11 cellular contexts compared by ENCODE assay signal in the genomic region with DNA sequence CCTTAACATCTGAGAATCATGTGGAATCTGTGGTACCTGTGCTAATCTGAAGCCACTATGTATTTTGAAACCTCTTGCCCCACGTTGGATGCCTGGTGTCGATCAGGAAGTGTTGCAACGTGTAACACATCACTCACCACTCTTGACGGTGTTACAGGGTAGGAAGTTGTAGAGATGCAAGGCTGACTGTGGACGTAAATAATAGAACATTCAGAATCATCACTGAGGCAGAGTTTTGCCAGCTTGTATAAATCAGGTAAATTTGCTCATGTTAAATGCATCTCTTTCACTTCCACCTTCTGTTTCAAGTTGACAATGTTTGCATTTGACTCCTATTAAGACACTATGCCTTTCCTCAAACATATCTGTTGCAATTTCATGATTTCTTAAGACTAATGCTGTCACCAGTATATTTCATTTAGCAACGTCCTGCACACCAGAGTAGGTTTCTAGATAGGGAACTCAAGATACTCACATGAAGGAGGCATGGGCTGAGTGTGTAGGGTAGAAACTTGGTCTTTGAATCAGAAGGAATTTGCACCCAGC. TPM values are rescaled to one million over a fixed set of nuclear protein-coding genes. Genes with fewer than 3 reads are reported as not detected.
DNase-seq lines count a peak whose midpoint lies in the region; ATAC-seq and TF ChIP-seq lines count a peak whose summit lies in the region.
"Had no signal": no experiment of that assay in that cellular context is flagged by ENCODE, and none has a peak within 500 bp of the region (broad histone marks: within the 10 kb centered on the region; RNA-seq: fewer than 3 reads in every experiment).

No MANE protein-coding gene starts in this region.

- H3F3A ChIP-seq in PC-3 (ENCODE audit: low read length, unreplicated experiment): peaks cover 16% of the 10 kb centered on the region

- POLR2A ChIA-PET in PC-3 (lab: Charles Lee; ENCODE audit: unreplicated experiment): no interaction called here

- H3K36me3 ChIP-seq in PC-3 (ENCODE audit: low read depth, low read length): peaks cover 38% of the 10 kb centered on the region

- H3K4me2 ChIP-seq in PC-3 (ENCODE audit: low read length): peak overlapping the region; percentile 35

- no peaks in the 10 kb centered on the region; the same call in 1 of the 2 replicates for H3K9me2 ChIP-seq in PC-3 (replicated peaks; ENCODE audit: low read length)

- CTCF ChIA-PET in PC-3 (lab: Charles Lee): no interaction called here

- H3K4me3 ChIP-seq in PC-3 (ENCODE audit: low read length): no peak overlapping the region

- H3K27ac ChIP-seq in PC-3 (ENCODE audit: low read length): peak overlapping the region; percentile 88
- H3K27ac ChIP-seq: VCaP had no signal

- no peaks in the 10 kb centered on the region for H4K20me1 ChIP-seq in PC-3 (ENCODE audit: low read length)

- H3K79me2 ChIP-seq in PC-3 (ENCODE audit: low read length): peaks cover 97% of the 10 kb centered on the region

- DNase-seq in PC-3 (peak; percentile 80), pons (ENCODE audit: low spot score) (peak; percentile 39), left colon (no peak), GM03348 (ENCODE audit: low spot score) (no peak), DMS53 treated with DMSO at 0.1 percent for 48 hours (lab: John Stamatoyannopoulos, UW; ENCODE audit: unreplicated experiment) (no peak)
- no peak for DNase-seq in stimulated activated CD4-positive, alpha-beta T cell treated with anti-CD3 and anti-CD28 coated beads, Interleukin-4, amount 100 ng/mL, for 24 hours
- DNase-seq: stimulated activated CD4-positive, alpha-beta T cell treated with anti-CD3 and anti-CD28 coated beads, Interleukin-12 subunit alpha, Interleukin-12 subunit beta, amount 100 ng/mL, for 4 hours had no signal

- H3K9me3 ChIP-seq in PC-3 (ENCODE audit: low read length): peaks cover 14% of the 10 kb centered on the region

- BruUV-seq in PC-3 (replicated peaks; lab: Mats Ljungman, UMichigan): no TSS peak

- H3K9ac ChIP-seq in PC-3 (ENCODE audit: low read length): peak overlapping the region; percentile 1; the same call in 1 of the 2 replicates

- no peaks in the 10 kb centered on the region for H3K27me3 ChIP-seq in PC-3 (ENCODE audit: low read length)

- intact Hi-C loops in PC-3 (cut with micrococcal nuclease): loop anchor here (5.0 to 10.0 kb wide), 3 partner anchors 38 to 119 kb away; partner anchors contain the start of gene BASP1
- intact Hi-C loops in left colon (cut with DNase I, micrococcal nuclease): no loop called here

- H2AFZ ChIP-seq in PC-3 (ENCODE audit: low read length): no peak overlapping the region

- H3K4me1 ChIP-seq in PC-3 (ENCODE audit: insufficient read depth, low read length): peaks cover 91% of the 10 kb centered on the region

- TF ChIP-seq CTCF in PC-3 (conservative IDR thresholded peaks at IDR 0.05; ENCODE audit: low read depth, low read length): no peak

- peak; percentile 47 for ATAC-seq in GM19035 (IDR thresholded peaks at IDR 0.05; ENCODE audit: unreplicated experiment)
- peak; percentile 38 for ATAC-seq in HG02981 (IDR thresholded peaks at IDR 0.05; ENCODE audit: unreplicated experiment)
- ATAC-seq in PC-3: no peak
- no peak for ATAC-seq in left colon
- ATAC-seq: HCT116 had no signal

RNA-seq across cellular contexts. Expression of gene BASP1, which starts 38.1 kb away (rescaled TPM):
- total RNA-seq in PC-3 (2014; rRNA removed) (169 and 273 TPM in 2 replicates), left colon (1 to 10 TPM; 3.7 to 5.0 TPM)

Comparison
In these comparisons a context has a peak if more than half of its experiments do, and no peak if none do; other contexts are left out.
1. ATAC-seq: peak in GM19035 (single experiment) and HG02981 (single experiment); none in PC-3 (single experiment) and left colon (single experiment).
2. DNase-seq: peak in PC-3 (single experiment) and pons (single experiment); none in stimulated activated CD4-positive, alpha-beta T cell treated with anti-CD3 and anti-CD28 coated beads, Interleukin-4, amount 100 ng/mL, for 24 hours (single experiment), left colon (0 of 2), GM03348 (single experiment) and DMS53 treated with DMSO at 0.1 percent for 48 hours (single experiment).
3. RNA of gene BASP1, which starts 38.1 kb away (total RNA-seq): 169 to 273 TPM in PC-3; 3.7 to 5.0 TPM in left colon; every median in the first group is over 10 times any median in the second.